Comparison of ENCODE assay signal across 29 cellular contexts in genomic region chr16:8137581-8137980, GRCh38.
"Had no signal": no experiment of that assay in that cellular context is flagged by ENCODE, and none has a peak within 500 bp of the region (broad histone marks: within the 10 kb centered on the region; RNA-seq: fewer than 3 reads in every experiment).

No MANE protein-coding gene starts in this region.

- H3K79me2 ChIP-seq: hepatocyte had no signal

- FAIRE-seq: endothelial cell of umbilical vein, keratinocyte had no signal

- ATAC-seq: activated naive CD8-positive, alpha-beta T cell treated with anti-CD3 and anti-CD28 coated beads, Interleukin-2, amount 50 U/mL, for 24 hours; activated T-helper 17 cell treated with anti-CD3 and anti-CD28 coated beads, Interleukin-2, amount 50 U/mL, for 72 hours; gastroesophageal sphincter; left cardiac atrium; naive thymus-derived CD4-positive, alpha-beta T cell; right cardiac atrium; stimulated activated naive CD8-positive, alpha-beta T cell treated with anti-CD3 and anti-CD28 coated beads, Interleukin-15, Interleukin-2, amounts not matched to agents 100 U/mL and 50 U/mL, for 24 hours; T-helper 17 cell had no signal

- H3K27ac ChIP-seq: breast epithelium, gastroesophageal sphincter, hepatocyte, thoracic aorta, upper lobe of left lung, vagina, WERI-Rb-1 had no signal

- H3K9me3 ChIP-seq: breast epithelium, gastroesophageal sphincter, thoracic aorta, upper lobe of left lung, vagina had no signal

- H3K4me3 ChIP-seq: breast epithelium, gastroesophageal sphincter, hepatocyte, thoracic aorta, upper lobe of left lung, vagina had no signal

- H2AFZ ChIP-seq: hepatocyte had no signal

- H3K4me3 Mint-ChIP-seq: activated CD4-positive, alpha-beta memory T cell treated with anti-CD3 and anti-CD28 coated beads for 36 hours; activated CD4-positive, alpha-beta T cell treated with anti-CD3 and anti-CD28 coated beads, Interleukin-2, amount 10 ng/mL, durations not matched to agents 24 days and 14 days; activated naive CD4-positive, alpha-beta T cell treated with anti-CD3 and anti-CD28 coated beads, Interleukin-2, amount 50 U/mL, for 24 hours; activated naive CD8-positive, alpha-beta T cell treated with anti-CD3 and anti-CD28 coated beads, Interleukin-2, amount 50 U/mL, for 24 hours; activated T-cell treated with anti-CD3 and anti-CD28 coated beads, Interleukin-2, amount 50 U/mL, for 24 hours; activated T-helper 17 cell treated with anti-CD3 and anti-CD28 coated beads, Interleukin-2, amount 50 U/mL, for 72 hours; naive thymus-derived CD4-positive, alpha-beta T cell; T-helper 17 cell had no signal

- H3K4me1 Mint-ChIP-seq: activated CD4-positive, alpha-beta T cell treated with anti-CD3 and anti-CD28 coated beads, Interleukin-2, amount 10 ng/mL, durations not matched to agents 24 days and 14 days; activated naive CD4-positive, alpha-beta T cell treated with anti-CD3 and anti-CD28 coated beads, Interleukin-2, amount 50 U/mL, for 24 hours; activated naive CD8-positive, alpha-beta T cell treated with anti-CD3 and anti-CD28 coated beads, Interleukin-2, amount 50 U/mL, for 24 hours; activated T-helper 17 cell treated with anti-CD3 and anti-CD28 coated beads, Interleukin-2, amount 50 U/mL, for 72 hours; naive thymus-derived CD4-positive, alpha-beta T cell; T-helper 17 cell had no signal

- H3K27me3 ChIP-seq: breast epithelium, gastroesophageal sphincter, hepatocyte, upper lobe of left lung, vagina had no signal

- H3K4me2 ChIP-seq: hepatocyte had no signal

- H3K27ac Mint-ChIP-seq: activated CD4-positive, alpha-beta memory T cell treated with anti-CD3 and anti-CD28 coated beads for 36 hours; activated CD4-positive, alpha-beta T cell treated with anti-CD3 and anti-CD28 coated beads, Interleukin-2, amount 10 ng/mL, durations not matched to agents 24 days and 14 days; activated naive CD4-positive, alpha-beta T cell treated with anti-CD3 and anti-CD28 coated beads, Interleukin-2, amount 50 U/mL, for 24 hours; activated naive CD8-positive, alpha-beta T cell treated with anti-CD3 and anti-CD28 coated beads, Interleukin-2, amount 50 U/mL, for 24 hours; activated T-cell treated with anti-CD3 and anti-CD28 coated beads, Interleukin-2, amount 50 U/mL, for 24 hours; activated T-helper 17 cell treated with anti-CD3 and anti-CD28 coated beads, Interleukin-2, amount 50 U/mL, for 72 hours; naive thymus-derived CD4-positive, alpha-beta T cell; T-helper 17 cell had no signal

- H3K36me3 Mint-ChIP-seq: activated CD4-positive, alpha-beta memory T cell treated with anti-CD3 and anti-CD28 coated beads for 36 hours; activated naive CD4-positive, alpha-beta T cell treated with anti-CD3 and anti-CD28 coated beads, Interleukin-2, amount 50 U/mL, for 24 hours; naive thymus-derived CD4-positive, alpha-beta T cell had no signal

- H3K4me1 ChIP-seq: breast epithelium, gastroesophageal sphincter, upper lobe of left lung, vagina had no signal

- DNase-seq: activated CD4-positive, alpha-beta memory T cell treated with anti-CD3 and anti-CD28 coated beads for 36 hours; activated CD4-positive, alpha-beta T cell treated with anti-CD3 and anti-CD28 coated beads, Interleukin-2, amount 10 ng/mL, durations not matched to agents 24 days and 14 days; activated CD4-positive, CD25-positive, alpha-beta regulatory T cell treated with anti-CD3 and anti-CD28 coated beads, Interleukin-2, amount 50 U/mL, for 72 hours; activated CD8-positive, alpha-beta memory T cell treated with anti-CD3 and anti-CD28 coated beads, Interleukin-2, amount 50 U/mL, for 48 hours; activated naive CD8-positive, alpha-beta T cell treated with anti-CD3 and anti-CD28 coated beads, Interleukin-2, amount 50 U/mL, for 24 hours; activated T-cell treated with anti-CD3 and anti-CD28 coated beads, Interleukin-2, amount 50 U/mL, for 24 hours; amygdala; central memory CD4-positive, alpha-beta T cell; left cardiac atrium; mammary epithelial cell; midbrain; naive thymus-derived CD4-positive, alpha-beta T cell; right cardiac atrium; stimulated activated CD4-positive, alpha-beta T cell treated with anti-CD3 and anti-CD28 coated beads, Interleukin-15, amount 100 ng/mL, for 24 hours; stimulated activated CD4-positive, alpha-beta T cell treated with anti-CD3 and anti-CD28 coated beads, Interleukin-2, amount 100 ng/mL, for 24 hours; stimulated activated naive CD8-positive, alpha-beta T cell treated with anti-CD3 and anti-CD28 coated beads, Interleukin-15, Interleukin-2, amounts not matched to agents 100 U/mL and 50 U/mL, for 24 hours; T-helper 17 cell; T1000; upper lobe of left lung; WERI-Rb-1 had no signal

- H3K36me3 ChIP-seq: breast epithelium, gastroesophageal sphincter, thoracic aorta, upper lobe of left lung, vagina, WERI-Rb-1 had no signal

- H3K27me3 Mint-ChIP-seq: activated CD4-positive, alpha-beta memory T cell treated with anti-CD3 and anti-CD28 coated beads for 36 hours; activated CD4-positive, alpha-beta T cell treated with anti-CD3 and anti-CD28 coated beads, Interleukin-2, amount 10 ng/mL, durations not matched to agents 24 days and 14 days; activated naive CD4-positive, alpha-beta T cell treated with anti-CD3 and anti-CD28 coated beads, Interleukin-2, amount 50 U/mL, for 24 hours; activated naive CD8-positive, alpha-beta T cell treated with anti-CD3 and anti-CD28 coated beads, Interleukin-2, amount 50 U/mL, for 24 hours; activated T-cell treated with anti-CD3 and anti-CD28 coated beads, Interleukin-2, amount 50 U/mL, for 24 hours; activated T-helper 17 cell treated with anti-CD3 and anti-CD28 coated beads, Interleukin-2, amount 50 U/mL, for 72 hours; naive thymus-derived CD4-positive, alpha-beta T cell; T-helper 17 cell had no signal
